2 cellular contexts compared by ENCODE assay signal in genomic region chr16:70563571-70563970, GRCh38.
TF ChIP-seq lines count a peak whose summit lies in the region.

No MANE protein-coding gene starts in this region.

TF ChIP-seq in GM23338, 12 proteins besides CTCF, POLR2A, EP300 and RAD21 (continued from another document):
- no peak for TF ChIP-seq ZNF462 (CRISPR knock-in tag; IDR thresholded peaks at IDR 0.05)
- no peak for TF ChIP-seq ETS1 (IDR thresholded peaks at IDR 0.05)

TF ChIP-seq in liver, 16 proteins besides CTCF, POLR2A, EP300 and RAD21 (continued from another document):
- no peak for TF ChIP-seq REST (IDR thresholded peaks at IDR 0.05)
- TF ChIP-seq YY1 (IDR thresholded peaks at IDR 0.05): peak; percentile 15
- peak; percentile 30 for TF ChIP-seq FOXA1 (IDR thresholded peaks at IDR 0.05)
- TF ChIP-seq GABPA (IDR thresholded peaks at IDR 0.05 in 1 of 2, conservative IDR thresholded peaks at IDR 0.05 in 1 of 2): peak in 1 of 2 donors; percentile 35
- TF ChIP-seq HNF4G (IDR thresholded peaks at IDR 0.05): no peak
- TF ChIP-seq HNF4A (conservative IDR thresholded peaks at IDR 0.05): peak; percentile 39 to 83
- TF ChIP-seq RXRA (IDR thresholded peaks at IDR 0.05): peak in 1 of 2 donors; percentile 46
- TF ChIP-seq JUND (IDR thresholded peaks at IDR 0.05): peak in 1 of 2 donors; percentile 41
